In genomic region chr7:113216038-113216437, GRCh38 we compare ENCODE assay signal across 6 cellular contexts.
"Had no signal": no experiment of that assay in that cellular context is flagged by ENCODE, and none has a peak within 500 bp of the region (broad histone marks: within the 10 kb centered on the region; RNA-seq: fewer than 3 reads in every experiment).

No MANE protein-coding gene starts in this region.

- H3K27ac ChIP-seq: HL-60, KMS-11 had no signal

- H3K4me3 ChIP-seq: K562 had no signal

- DNase-seq: IMR-90, KBM-7, KG1 had no signal
